8 cellular contexts compared by ENCODE assay signal in genomic region chr16:22372882-22373661, GRCh38. TPM values are rescaled to one million over a fixed set of nuclear protein-coding genes. Genes with fewer than 3 reads are reported as not detected.
DNase-seq lines count a peak whose midpoint lies in the region; ATAC-seq and TF ChIP-seq lines count a peak whose summit lies in the region.

No MANE protein-coding gene starts in this region.

- peaks cover 8% of the 10 kb centered on the region for H3K4me1 ChIP-seq in testis

- DNase-seq in NCI-H82 (lab: John Stamatoyannopoulos, UW) (peak; percentile 54), NCI-H82 treated with DMSO at 0.1 percent for 48 hours (lab: John Stamatoyannopoulos, UW; ENCODE audit: unreplicated experiment) (no peak), kidney glomerular epithelial cell (lab: John Stamatoyannopoulos, UW) (peak; percentile 24), testis (no peak), GOT3 (lab: John Stamatoyannopoulos, UW) (no peak), SKM-1 treated with dmso at 0.1 percent for 144 hours (lab: John Stamatoyannopoulos, UW; ENCODE audit: unreplicated experiment) (no peak)
- DNase-seq in activated naive CD4-positive, alpha-beta T cell treated with anti-CD3 and anti-CD28 coated beads, Interleukin-2, amount 50 U/mL, for 16 hours = peak; percentile 18

- no peak for ATAC-seq in GM18505 (IDR thresholded peaks at IDR 0.05; ENCODE audit: unreplicated experiment)

- TF ChIP-seq POLR2A in testis (IDR thresholded peaks at IDR 0.05) (no peak), GM18505 (IDR thresholded peaks at IDR 0.05; ENCODE audit: borderline replicate concordance, extremely low read depth, insufficient read depth, insufficient read length) (no peak)

- H3K4me3 ChIP-seq in testis = peak overlapping the region; percentile 78 to 88

- H3K9me3 ChIP-seq in testis = no peaks in the 10 kb centered on the region

- WGBS in testis, 2 donors = 34 to 42% methylated on average over 14 of the region's 14 CpGs

- no peaks in the 10 kb centered on the region for H3K36me3 ChIP-seq in testis (ENCODE audit: low read depth, missing control alignments)

- no peaks in the 10 kb centered on the region for H3K27me3 ChIP-seq in testis

- H3K27ac ChIP-seq in testis = no peak overlapping the region

- intact Hi-C loops in testis (cut with DNase I; ENCODE audit: low total_unique reads) = no loop called here

- TF ChIP-seq CTCF in testis (IDR thresholded peaks at IDR 0.05) = no peak

RNA-seq across cellular contexts. Expression of gene CDR2, which starts 1.3 kb away (rescaled TPM):
- total RNA-seq in testis = 10 to 100 TPM; 56.8 to 63.7 TPM
- 133 TPM for polyA plus RNA-seq in testis (ENCODE audit: insufficient read depth, low read depth, low replicate concordance)

Comparison
In these comparisons a context has a peak if more than half of its experiments do, and no peak if none do; other contexts are left out.
1. DNase-seq: peak in NCI-H82 (single experiment), activated naive CD4-positive, alpha-beta T cell treated with anti-CD3 and anti-CD28 coated beads, Interleukin-2, amount 50 U/mL, for 16 hours (single experiment) and kidney glomerular epithelial cell (single experiment); none in NCI-H82 treated with DMSO at 0.1 percent for 48 hours (single experiment), testis (single experiment), GOT3 (single experiment) and SKM-1 treated with dmso at 0.1 percent for 144 hours (single experiment).